Comparison of ENCODE assay signal across 9 cellular contexts in the genomic region with DNA sequence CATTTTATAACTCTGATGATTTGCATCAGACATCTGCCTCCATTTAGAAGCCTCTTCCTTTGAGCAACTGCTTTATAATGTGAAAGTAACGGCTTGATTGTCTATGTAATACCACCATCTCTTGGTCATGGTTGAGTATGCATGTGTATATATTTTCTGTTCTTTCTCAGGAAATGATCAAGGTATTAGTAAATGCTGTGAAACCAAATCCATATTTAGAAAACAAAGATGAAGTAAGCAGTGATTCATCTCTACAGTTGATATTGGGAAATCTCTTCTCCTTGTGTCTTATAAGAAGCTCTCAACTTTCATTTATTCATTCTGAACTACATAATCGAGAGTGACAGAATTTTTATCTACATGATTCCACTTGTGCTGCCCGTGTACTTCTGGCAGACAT.
DNase-seq lines count a peak whose midpoint lies in the region; ATAC-seq and TF ChIP-seq lines count a peak whose summit lies in the region.
"Had no signal": no experiment of that assay in that cellular context is flagged by ENCODE, and none has a peak within 500 bp of the region (broad histone marks: within the 10 kb centered on the region; RNA-seq: fewer than 3 reads in every experiment).

No MANE protein-coding gene starts in this region.

- no peaks in the 10 kb centered on the region for H3K9me2 ChIP-seq in hepatocyte (replicated peaks; ENCODE audit: insufficient read depth)

- H3K4me1 ChIP-seq in hepatocyte (ENCODE audit: insufficient read depth) = no peaks in the 10 kb centered on the region

- no peak overlapping the region for H3K4me3 ChIP-seq in hepatocyte
- H3K4me3 ChIP-seq: SJSA1 had no signal

- ATAC-seq in HG03575 (IDR thresholded peaks at IDR 0.05; ENCODE audit: extremely low read depth, insufficient number of reproducible peaks, low FRiP score, unreplicated experiment) = peak; percentile 78

- H3K27me3 ChIP-seq in hepatocyte = no peaks in the 10 kb centered on the region
- H3K27me3 ChIP-seq: SJSA1 had no signal

- no peak overlapping the region for H2AFZ ChIP-seq in hepatocyte

- H3K36me3 ChIP-seq in hepatocyte (replicated peaks; ENCODE audit: insufficient read depth, low read depth) = no peaks in the 10 kb centered on the region
- H3K36me3 ChIP-seq: SJSA1 had no signal

- DNase-seq in DMS114 treated with DMSO at 0.1 percent for 48 hours (lab: John Stamatoyannopoulos, UW; ENCODE audit: unreplicated experiment) (peak; percentile 2), GM20000 (ENCODE audit: low spot score) (peak; percentile 39), SW480 (ENCODE audit: low spot score) (peak; percentile 19), hepatocyte (ENCODE audit: low spot score) (peak; percentile 36)
- no peak for DNase-seq in activated CD8-positive, alpha-beta memory T cell treated with anti-CD3 and anti-CD28 coated beads for 24 hours
- DNase-seq in activated T-cell treated with anti-CD3 and anti-CD28 coated beads, Interleukin-2, amount 50 U/mL, for 48 hours = no peak
- no peak for DNase-seq in activated CD4-positive, alpha-beta T cell treated with anti-CD3 and anti-CD28 coated beads, Interleukin-2, amount 50 U/mL, for 4 hours

- TF ChIP-seq CTCF in GM20000 (IDR thresholded peaks at IDR 0.05; ENCODE audit: extremely low read depth, missing control alignments) (peak; percentile 27), hepatocyte (IDR thresholded peaks at IDR 0.05; ENCODE audit: poor library complexity) (peak; percentile 64)

- H3K27ac ChIP-seq in hepatocyte = no peak overlapping the region
- H3K27ac ChIP-seq: SJSA1 had no signal

- no peak overlapping the region for H3K4me2 ChIP-seq in hepatocyte

- no peaks in the 10 kb centered on the region for H3K9me3 ChIP-seq in hepatocyte (ENCODE audit: low read depth)
- H3K9me3 ChIP-seq: SJSA1 had no signal

- no peaks in the 10 kb centered on the region for H4K20me1 ChIP-seq in hepatocyte (ENCODE audit: insufficient read depth, poor library complexity, severe bottlenecking)

- WGBS in hepatocyte (ENCODE audit: low lambda C conversion rate, missing lambda C conversion rate) = 70% methylated on average over 3 of the region's 3 CpGs

- no peaks in the 10 kb centered on the region for H3K79me2 ChIP-seq in hepatocyte

Comparison
In these comparisons a context has a peak if more than half of its experiments do, and no peak if none do; other contexts are left out.
1. DNase-seq: peak in DMS114 treated with DMSO at 0.1 percent for 48 hours (single experiment), GM20000 (single experiment), SW480 (single experiment) and hepatocyte (single experiment); none in activated CD8-positive, alpha-beta memory T cell treated with anti-CD3 and anti-CD28 coated beads for 24 hours (single experiment), activated T-cell treated with anti-CD3 and anti-CD28 coated beads, Interleukin-2, amount 50 U/mL, for 48 hours (0 of 2) and activated CD4-positive, alpha-beta T cell treated with anti-CD3 and anti-CD28 coated beads, Interleukin-2, amount 50 U/mL, for 4 hours (0 of 2).